8 cellular contexts compared by ENCODE assay signal in genomic region chr9:129237195-129237611, GRCh38. TPM values are rescaled to one million over a fixed set of nuclear protein-coding genes. Genes with fewer than 3 reads are reported as not detected.
DNase-seq lines count a peak whose midpoint lies in the region; ATAC-seq and TF ChIP-seq lines count a peak whose summit lies in the region.

No MANE protein-coding gene starts in this region.

- H3K27me3 ChIP-seq in skeletal muscle satellite cell (ENCODE audit: control insufficient read depth, insufficient read depth, low read length) = no peaks in the 10 kb centered on the region

- H3K9me3 Mint-ChIP-seq in chondrocyte (ENCODE audit: low read depth) = peaks cover 11% of the 10 kb centered on the region

- peaks cover 5% of the 10 kb centered on the region for H3K9me3 ChIP-seq in skeletal muscle satellite cell (replicated peaks; ENCODE audit: low read length)

- no peak overlapping the region for H3K9ac ChIP-seq in skeletal muscle satellite cell (ENCODE audit: low read depth, low read length)

- TF ChIP-seq CTCF in chondrocyte (IDR thresholded peaks at IDR 0.05) = no peak

- H3K27me3 Mint-ChIP-seq in chondrocyte (ENCODE audit: low read depth) = no peaks in the 10 kb centered on the region

- no peaks in the 10 kb centered on the region for H3K36me3 Mint-ChIP-seq in chondrocyte (ENCODE audit: low read depth)

- H3K36me3 ChIP-seq in skeletal muscle satellite cell (ENCODE audit: insufficient read depth, low read length) = no peaks in the 10 kb centered on the region

- H3K4me3 ChIP-seq in skeletal muscle satellite cell (ENCODE audit: low read length) = no peak overlapping the region

- ATAC-seq in GM18868 (IDR thresholded peaks at IDR 0.05; ENCODE audit: unreplicated experiment) (no peak), GM18861 (IDR thresholded peaks at IDR 0.05; ENCODE audit: unreplicated experiment) (no peak)

- H3K4me1 ChIP-seq in skeletal muscle satellite cell (ENCODE audit: control insufficient read depth, insufficient read depth, low read length) = peaks cover 9% of the 10 kb centered on the region

- DNase-seq in HK-2 (ENCODE audit: unreplicated experiment) (peak; percentile 26), chondrocyte (ENCODE audit: low spot score) (peak; percentile 29), inferior parietal cortex (ENCODE audit: extremely low spot score) (no peak), ecto neural progenitor cell (ENCODE audit: low spot score) (no peak)
- DNase-seq in activated CD4-positive, CD25-positive, alpha-beta regulatory T cell treated with anti-CD3 and anti-CD28 coated beads, Interleukin-2, amount 50 U/mL, for 16 hours (ENCODE audit: low read depth, low spot score) = peak; percentile 25

- peak overlapping the region; percentile 70 for H3K4me2 ChIP-seq in skeletal muscle satellite cell (ENCODE audit: low read length)

- H3K4me1 Mint-ChIP-seq in chondrocyte (ENCODE audit: low read depth) = peaks cover 8% of the 10 kb centered on the region

- H3K27ac Mint-ChIP-seq in chondrocyte (ENCODE audit: unreplicated experiment) = peak overlapping the region; percentile 54

- no peak overlapping the region for H3K4me3 Mint-ChIP-seq in chondrocyte (ENCODE audit: unreplicated experiment)

RNA-seq across cellular contexts. Expression of gene IER5L, which starts 59.1 kb away (rescaled TPM):
- 37.2 to 56.5 TPM (median 38.6 TPM) in 3 replicates for total RNA-seq in chondrocyte
- total RNA-seq in skeletal muscle satellite cell (2012; rRNA removed) = 32.4 and 39.3 TPM in 2 replicates

Comparison
In these comparisons a context has a peak if more than half of its experiments do, and no peak if none do; other contexts are left out.
1. DNase-seq: peak in HK-2 (single experiment), activated CD4-positive, CD25-positive, alpha-beta regulatory T cell treated with anti-CD3 and anti-CD28 coated beads, Interleukin-2, amount 50 U/mL, for 16 hours (single experiment) and chondrocyte (single experiment); none in inferior parietal cortex (single experiment) and ecto neural progenitor cell (single experiment).